In genomic region chr18:63439334-63439733, GRCh38 we compare ENCODE assay signal across 9 cellular contexts. TPM values are rescaled to one million over a fixed set of nuclear protein-coding genes. Genes with fewer than 3 reads are reported as not detected.
DNase-seq lines count a peak whose midpoint lies in the region; ATAC-seq and TF ChIP-seq lines count a peak whose summit lies in the region.
"Had no signal": no experiment of that assay in that cellular context is flagged by ENCODE, and none has a peak within 500 bp of the region (broad histone marks: within the 10 kb centered on the region; RNA-seq: fewer than 3 reads in every experiment).

No MANE protein-coding gene starts in this region.

- H3K27me3 ChIP-seq in right lobe of liver = no peaks in the 10 kb centered on the region

- no peaks in the 10 kb centered on the region for H3K9me3 ChIP-seq in right lobe of liver

- H3K27ac Mint-ChIP-seq in stimulated activated naive B cell treated with anti-CD40 and anti-IgM and Interleukin-4, amounts not matched to agents 10 μg/mL and 1 μg/mL and 100 μg/mL, for 72 hours = no peak overlapping the region
- H3K27ac Mint-ChIP-seq: activated naive CD4-positive, alpha-beta T cell treated with anti-CD3 and anti-CD28 coated beads, Interleukin-2, amount 50 U/mL, for 24 hours had no signal

- H3K4me1 Mint-ChIP-seq in stimulated activated naive B cell treated with anti-CD40 and anti-IgM and Interleukin-4, amounts not matched to agents 10 μg/mL and 1 μg/mL and 100 μg/mL, for 72 hours = peaks cover 5 to 9% of the 10 kb centered on the region in 2 donors

- no peaks in the 10 kb centered on the region for H3K4me1 ChIP-seq in right lobe of liver

- H3K27me3 Mint-ChIP-seq in stimulated activated naive B cell treated with anti-CD40 and anti-IgM and Interleukin-4, amounts not matched to agents 10 μg/mL and 1 μg/mL and 100 μg/mL, for 72 hours = peaks cover 6 to 7% of the 10 kb centered on the region in 2 donors
- H3K27me3 Mint-ChIP-seq: activated naive CD4-positive, alpha-beta T cell treated with anti-CD3 and anti-CD28 coated beads, Interleukin-2, amount 50 U/mL, for 24 hours had no signal

- DNase-seq in ELR (ENCODE audit: low read depth) (peak; percentile 74), NCI-H345 treated with DMSO at 0.1 percent for 48 hours (lab: John Stamatoyannopoulos, UW; ENCODE audit: unreplicated experiment) (peak; percentile 58), ecto neural progenitor cell (ENCODE audit: low spot score) (peak; percentile 61), right lobe of liver (no peak)
- DNase-seq in activated CD4-positive, alpha-beta T cell treated with anti-CD3 and anti-CD28 coated beads for 48 hours = peak; percentile 49
- DNase-seq in stimulated activated naive B cell treated with anti-CD40 and anti-IgM and Interleukin-4, amounts not matched to agents 10 μg/mL and 1 μg/mL and 100 μg/mL, for 72 hours = peak; percentile 12

- H3K4me3 Mint-ChIP-seq in stimulated activated naive B cell treated with anti-CD40 and anti-IgM and Interleukin-4, amounts not matched to agents 10 μg/mL and 1 μg/mL and 100 μg/mL, for 72 hours = no peak overlapping the region
- H3K4me3 Mint-ChIP-seq: activated naive CD4-positive, alpha-beta T cell treated with anti-CD3 and anti-CD28 coated beads, Interleukin-2, amount 50 U/mL, for 24 hours had no signal

- peak; percentile 70 for ATAC-seq in HG02759 (IDR thresholded peaks at IDR 0.05; ENCODE audit: unreplicated experiment)
- peak; percentile 88 to 95 (median 90) for ATAC-seq in right lobe of liver
- ATAC-seq in stimulated activated naive B cell treated with anti-CD40 and anti-IgM and Interleukin-4, amounts not matched to agents 10 μg/mL and 1 μg/mL and 100 μg/mL, for 72 hours (replicated peaks) = peak; percentile 50 to 61
- no peak for ATAC-seq in HG03571 (IDR thresholded peaks at IDR 0.05; ENCODE audit: unreplicated experiment)

- H3K36me3 ChIP-seq in right lobe of liver = no peaks in the 10 kb centered on the region

- intact Hi-C loops in right lobe of liver (cut with DNase I) = loop anchor here in 1 of 2 donors (10.0 kb wide), 1 partner anchor 95 kb away; no protein-coding TSS in a partner anchor

- peak; percentile 68 to 89 (median 79) for TF ChIP-seq CTCF in right lobe of liver (IDR thresholded peaks at IDR 0.05)

- 0% methylated on average over 6 of the region's 6 CpGs for WGBS in right lobe of liver (ENCODE audit: insufficient coverage, low coverage, low lambda C conversion rate, missing lambda C conversion rate)

- no peaks in the 10 kb centered on the region for H3K36me3 Mint-ChIP-seq in stimulated activated naive B cell treated with anti-CD40 and anti-IgM and Interleukin-4, amounts not matched to agents 10 μg/mL and 1 μg/mL and 100 μg/mL, for 72 hours
- H3K36me3 Mint-ChIP-seq: activated naive CD4-positive, alpha-beta T cell treated with anti-CD3 and anti-CD28 coated beads, Interleukin-2, amount 50 U/mL, for 24 hours had no signal

- H3K27ac ChIP-seq in right lobe of liver = no peak overlapping the region

- H3K4me3 ChIP-seq in right lobe of liver = no peak overlapping the region

- H3K9me3 Mint-ChIP-seq in stimulated activated naive B cell treated with anti-CD40 and anti-IgM and Interleukin-4, amounts not matched to agents 10 μg/mL and 1 μg/mL and 100 μg/mL, for 72 hours = no peaks in the 10 kb centered on the region
- H3K9me3 Mint-ChIP-seq: activated naive CD4-positive, alpha-beta T cell treated with anti-CD3 and anti-CD28 coated beads, Interleukin-2, amount 50 U/mL, for 24 hours had no signal

- no peak for TF ChIP-seq POLR2A in right lobe of liver (IDR thresholded peaks at IDR 0.05)

RNA-seq across cellular contexts. Expression of gene VPS4B, which starts 17.1 kb away (rescaled TPM):
- 10 to 100 TPM; 18.3 to 30.4 (median 22.3) TPM for total RNA-seq in right lobe of liver

RNA-seq across cellular contexts. Expression of gene SERPINB5, which starts 37.4 kb away (rescaled TPM):
- total RNA-seq in right lobe of liver = not detected

Comparison
In these comparisons a context has a peak if more than half of its experiments do, and no peak if none do; other contexts are left out.
1. DNase-seq: peak in ELR (single experiment), NCI-H345 treated with DMSO at 0.1 percent for 48 hours (single experiment), activated CD4-positive, alpha-beta T cell treated with anti-CD3 and anti-CD28 coated beads for 48 hours (single experiment), ecto neural progenitor cell (single experiment) and stimulated activated naive B cell treated with anti-CD40 and anti-IgM and Interleukin-4, amounts not matched to agents 10 μg/mL and 1 μg/mL and 100 μg/mL, for 72 hours (single experiment); none in right lobe of liver (0 of 3).